ENCODE assay signal across 19 cellular contexts in genomic region chr19:3024509-3024869, GRCh38. TPM values are rescaled to one million over a fixed set of nuclear protein-coding genes. Genes with fewer than 3 reads are reported as not detected.
DNase-seq lines count a peak whose midpoint lies in the region; ATAC-seq, FAIRE-seq and TF ChIP-seq lines count a peak whose summit lies in the region.
"Had no signal": no experiment of that assay in that cellular context is flagged by ENCODE, and none has a peak within 500 bp of the region (broad histone marks: within the 10 kb centered on the region; RNA-seq: fewer than 3 reads in every experiment).

No MANE protein-coding gene starts in this region.

- no peak for TF ChIP-seq RAD21 in K562 (CRISPR knock-in tag; conservative IDR thresholded peaks at IDR 0.05 in 1 of 2, IDR thresholded peaks at IDR 0.05 in 1 of 2)

- H3K4me3 ChIP-seq in HEK293 (ENCODE audit: low read depth, low read length) (no peak overlapping the region), K562 (no peak overlapping the region), neuronal stem cell (ENCODE audit: low read length in 2 of 2) (peak overlapping the region in 1 of 2 donors; percentile 59)
- H3K4me3 ChIP-seq: left lung, MG63, psoas muscle, spleen had no signal

- H2BK5ac ChIP-seq in neuronal stem cell (ENCODE audit: low read length), result peak overlapping the region; percentile 11

- no peaks in the 10 kb centered on the region for H3K79me2 ChIP-seq in K562 (ENCODE audit: control insufficient read depth, insufficient read depth, low read length)

- H3K4me3 Mint-ChIP-seq in activated T-cell treated with anti-CD3 and anti-CD28 coated beads, Interleukin-2, amount 50 U/mL, for 24 hours, result peak overlapping the region; percentile 35

- peak overlapping the region; percentile 9 for H3K27ac Mint-ChIP-seq in activated T-cell treated with anti-CD3 and anti-CD28 coated beads, Interleukin-2, amount 50 U/mL, for 24 hours

- H3K4ac ChIP-seq in neuronal stem cell (ENCODE audit: low read length), result no peak overlapping the region

- H4K8ac ChIP-seq in neuronal stem cell (ENCODE audit: low read depth, low read length), result no peak overlapping the region

- H3K36me3 Mint-ChIP-seq in activated T-cell treated with anti-CD3 and anti-CD28 coated beads, Interleukin-2, amount 50 U/mL, for 24 hours (ENCODE audit: low read depth), result no peaks in the 10 kb centered on the region

- H2AFZ ChIP-seq in K562 (ENCODE audit: low read depth, low read length), result no peak overlapping the region
- no peak overlapping the region for H2AFZ ChIP-seq in neuronal stem cell (ENCODE audit: low read length)

- H3K27me3 ChIP-seq in K562 (ENCODE audit: control insufficient read depth in 2 of 2, insufficient read depth in 2 of 2, low read length in 2 of 2) (no peaks in the 10 kb centered on the region), neuronal stem cell (ENCODE audit: control insufficient read depth in 3 of 3, insufficient read depth in 3 of 3, low read depth in 1 of 3, low read length in 3 of 3) (peaks cover 18 to 68% (median 48%) of the 10 kb centered on the region in 3 experiments)
- H3K27me3 ChIP-seq: MG63 had no signal

- H2BK120ac ChIP-seq in neuronal stem cell (ENCODE audit: low read depth, low read length), result no peak overlapping the region

- H3K4me2 ChIP-seq in K562 (ENCODE audit: insufficient read depth, low read length), result no peak overlapping the region
- H3K4me2 ChIP-seq in neuronal stem cell (ENCODE audit: insufficient read depth, low read length, poor library complexity, severe bottlenecking), result no peak overlapping the region

- peak overlapping the region; percentile 85 for H3K23ac ChIP-seq in neuronal stem cell (ENCODE audit: low read depth, low read length, poor library complexity)

- no peaks in the 10 kb centered on the region for H3K9me3 Mint-ChIP-seq in activated T-cell treated with anti-CD3 and anti-CD28 coated beads, Interleukin-2, amount 50 U/mL, for 24 hours

- peak overlapping the region; percentile 13 for H2AK5ac ChIP-seq in neuronal stem cell (ENCODE audit: low read depth, low read length)

- TF ChIP-seq EP300 in K562 (IDR thresholded peaks at IDR 0.05; ENCODE audit: low read length), result no peak

- no TSS peak for BruUV-seq in K562 (replicated peaks; lab: Mats Ljungman, UMichigan)

- TF ChIP-seq POLR2A in K562 (conservative IDR thresholded peaks at IDR 0.05), result no peak

- H4K91ac ChIP-seq in neuronal stem cell (ENCODE audit: low read depth, low read length, poor library complexity), result peak overlapping the region; percentile 99

- H2BK15ac ChIP-seq in neuronal stem cell (ENCODE audit: low read length), result no peak overlapping the region

- intact Hi-C loops in K562 (cut with micrococcal nuclease), result no loop called here

- H3K9me3 ChIP-seq in HEK293 (ENCODE audit: control insufficient read depth, insufficient read depth, low read depth, low read length) (no peaks in the 10 kb centered on the region), K562 (replicated peaks; ENCODE audit: control insufficient read depth, insufficient read depth, low read depth, low read length) (no peaks in the 10 kb centered on the region), neuronal stem cell (replicated peaks in 1 of 2; ENCODE audit: control insufficient read depth in 2 of 2, insufficient read depth in 1 of 2, low read depth in 1 of 2, low read length in 2 of 2) (peaks cover 0 to 9% of the 10 kb centered on the region in 2 donors)
- H3K9me3 ChIP-seq: left lung, MG63, psoas muscle, spleen had no signal

- no peak overlapping the region for H2BK12ac ChIP-seq in neuronal stem cell (ENCODE audit: low read length)

- H4K20me1 ChIP-seq in K562 (replicated peaks; ENCODE audit: control insufficient read depth, insufficient read depth, low read length), result no peaks in the 10 kb centered on the region

- H3K9ac ChIP-seq in K562 (ENCODE audit: insufficient read depth in 1 of 2, low read depth in 2 of 2, low read length in 2 of 2), result peak overlapping the region in 1 of 2 experiments; percentile 72; a peak in 1 of 4 replicates
- peak overlapping the region; percentile 24 for H3K9ac ChIP-seq in neuronal stem cell (ENCODE audit: low read depth, low read length, poor library complexity)

- POLR2A ChIA-PET in HEK293 (lab: Yijun Ruan, JAX) (interaction anchor here (2.3 kb wide), 1 partner anchor 11 kb away, joined by 8 read pairs; no protein-coding TSS in a partner anchor), K562 (lab: Yijun Ruan, JAX) (interaction anchor here (0.6 to 1.2 kb wide), 3 partner anchors 11 to 77 kb away, joined by 3 to 4 read pairs (median 4); no protein-coding TSS in a partner anchor)

- H3K79me1 ChIP-seq in neuronal stem cell (ENCODE audit: low read depth, low read length), result no peaks in the 10 kb centered on the region

- H3K36me3 ChIP-seq in HEK293 (ENCODE audit: control insufficient read depth in 2 of 2, insufficient read depth in 1 of 2, low read length in 2 of 2) (no peaks in the 10 kb centered on the region), K562 (ENCODE audit: control insufficient read depth, insufficient read depth, low read length) (no peaks in the 10 kb centered on the region), neuronal stem cell (replicated peaks in 1 of 2; ENCODE audit: control insufficient read depth in 2 of 2, insufficient read depth in 2 of 2, low read length in 2 of 2) (no peaks in the 10 kb centered on the region)
- H3K36me3 ChIP-seq: MG63 had no signal

- peaks cover 33% of the 10 kb centered on the region for H3K4me1 Mint-ChIP-seq in activated T-cell treated with anti-CD3 and anti-CD28 coated beads, Interleukin-2, amount 50 U/mL, for 24 hours (ENCODE audit: low read depth)

- H3K27ac ChIP-seq in HEK293 (ENCODE audit: extremely low read depth, low read depth, low read length) (no peak overlapping the region), K562 (ENCODE audit: extremely low read depth, low read depth, low read length) (no peak overlapping the region), neuronal stem cell (replicated peaks; ENCODE audit: low read length) (no peak overlapping the region)
- H3K27ac ChIP-seq: left lung, psoas muscle, spleen had no signal

- TF ChIP-seq CTCF in HEK293 (tag by site-specific recombination; IDR thresholded peaks at IDR 0.05) (no peak), K562 (IDR thresholded peaks at IDR 0.05 in 2 of 3, conservative IDR thresholded peaks at IDR 0.05 in 1 of 3; ENCODE audit: insufficient read depth in 2 of 3, low read depth in 1 of 3, low read length in 3 of 3) (no peak), GM13977 (IDR thresholded peaks at IDR 0.05; ENCODE audit: extremely low read depth, insufficient read depth, missing control alignments) (no peak)

- CTCF ChIA-PET in HEK293 (lab: Yijun Ruan, JAX), result interaction anchor here (0.5 kb wide), 1 partner anchor 51 kb away, joined by 3 read pairs; no protein-coding TSS in a partner anchor
- CTCF ChIA-PET in K562 (lab: Yijun Ruan, JAX; ENCODE audit: low intra/inter-chr PET ratio), result no interaction called here

- no peak for ATAC-seq in K562
- ATAC-seq: left lung, psoas muscle had no signal

- H3K27me3 Mint-ChIP-seq in activated T-cell treated with anti-CD3 and anti-CD28 coated beads, Interleukin-2, amount 50 U/mL, for 24 hours, result peaks cover 9% of the 10 kb centered on the region

- WGBS in K562 (ENCODE audit: insufficient coverage, low coverage, missing lambda C conversion rate), result 43% methylated on average over 5 of the region's 5 CpGs
- no CpG with 5 or more reads among the region's 5 CpGs for WGBS in neuronal stem cell (ENCODE audit: extremely low coverage in 2 of 2, insufficient read length in 2 of 2, insufficient replicate concordance in 1 of 2), 2 donors

- DNase-seq in activated T-cell treated with anti-CD3 and anti-CD28 coated beads, Interleukin-2, amount 50 U/mL, for 24 hours, result peak; percentile 51
- DNase-seq in activated T-cell treated with anti-CD3 and anti-CD28 coated beads for 4 hours (no peak), K562 (ENCODE audit: extremely low read depth in 1 of 4, low spot score in 3 of 4) (peak in 1 of 4 experiments; percentile 13), neuronal stem cell (ENCODE audit: low spot score) (no peak), DMS53 treated with DMSO at 0.1 percent for 48 hours (lab: John Stamatoyannopoulos, UW; ENCODE audit: unreplicated experiment) (no peak), GM13977 (ENCODE audit: low spot score) (no peak), NCI-H82 (lab: John Stamatoyannopoulos, UW) (no peak)
- DNase-seq: activated gamma-delta T cell treated with Interleukin-2 at 50 U/mL for 16 hours; Calu3; effector memory CD4-positive, alpha-beta T cell; hypothalamus; left lung; MG63; NCI-H2029; psoas muscle; spleen had no signal

- in situ Hi-C loops in K562 (cut with MboI), result no loop called here
- in situ Hi-C loops in GM13977 (cut with MboI; ENCODE audit: low pct_unique_long_range_greater_than_20kb, low sequenced_read_pairs, unreplicated experiment), result no loop called here

- H3K4me1 ChIP-seq in HEK293 (ENCODE audit: control insufficient read depth, insufficient read depth, low read length), result no peaks in the 10 kb centered on the region
- H3K4me1 ChIP-seq in K562 (replicated peaks in 1 of 2; ENCODE audit: control insufficient read depth in 2 of 2, insufficient read depth in 2 of 2, low read length in 2 of 2), result peaks cover 20 to 39% of the 10 kb centered on the region in 2 experiments
- H3K4me1 ChIP-seq in neuronal stem cell (ENCODE audit: control insufficient read depth in 2 of 2, insufficient read depth in 1 of 2, low read depth in 1 of 2, low read length in 2 of 2), result peaks cover 5 to 10% of the 10 kb centered on the region in 2 donors
- H3K4me1 ChIP-seq: psoas muscle had no signal

- peak overlapping the region; percentile 71 for H3K18ac ChIP-seq in neuronal stem cell (ENCODE audit: low read length)

- no peak overlapping the region for H3K14ac ChIP-seq in neuronal stem cell (ENCODE audit: low read length)

- H3K9me1 ChIP-seq in K562 (ENCODE audit: control insufficient read depth, insufficient read depth, low read length), result no peaks in the 10 kb centered on the region

- no peak for FAIRE-seq in K562 (lab: Jason Lieb, UNC)
- FAIRE-seq: H54, HTR-8/SVneo had no signal

RNA-seq across cellular contexts. Expression of gene TLE2, which starts 4.6 kb away (rescaled TPM):
- 30.9 and 72.5 TPM in 2 replicates for total RNA-seq in K562 (2011; cell fraction: chromatin; rRNA removed; ENCODE audit: low replicate concordance)
- 30.0 and 48.0 TPM in 2 replicates for total RNA-seq in K562 (2011; cell fraction: nucleolus; rRNA removed)
- total RNA-seq in K562 (2011; cell fraction: nucleoplasm; rRNA removed), result 19.1 and 21.2 TPM in 2 replicates
- total RNA-seq in K562 (2014; rRNA removed) (5.5 and 6.4 TPM in 2 replicates), K562 (2014; rRNA removed; fragmentation: Illumina TruSeq; extraction: Trizol) (2.4 and 2.7 TPM in 2 replicates), K562 (2015; rRNA removed; fragmentation: Illumina TruSeq; extraction: Trizol) (4.4 and 4.5 TPM in 2 replicates), K562 (2021) (13.1 and 15.2 TPM in 2 replicates)
- polyA plus RNA-seq in K562 (2011; rRNA removed) (10.7 and 12.0 TPM in 2 replicates), K562 (2014; fragmentation: Illumina TruSeq; extraction: Trizol) (6.2 and 8.8 TPM in 2 replicates), K562 (2014; fragmentation: Nextera tagmentation; extraction: Ambion mirVana) (under 1 TPM; 0.35 to 0.53 TPM), K562 (2014; rRNA removed) (10.5 and 10.6 TPM in 2 replicates)
- 6.0 and 17.7 TPM in 2 replicates for polyA plus RNA-seq in K562 (2011; cell fraction: cytosol; rRNA removed)
- 34.3 and 67.6 TPM in 2 replicates for polyA plus RNA-seq in K562 (2011; cell fraction: nucleus; rRNA removed)
- polyA plus RNA-seq in K562 (2012), result 25.8 and 36.0 TPM in 2 replicates
- 2.9 and 8.1 TPM in 2 replicates for polyA minus RNA-seq in K562 (2011; rRNA and poly(A)+ RNA removed)
- 10.4 and 11.6 TPM in 2 replicates for polyA minus RNA-seq in K562 (2011; cell fraction: cytosol; rRNA and poly(A)+ RNA removed)
- 6.6 and 9.0 TPM in 2 replicates for polyA minus RNA-seq in K562 (2011; cell fraction: nucleus; rRNA and poly(A)+ RNA removed)
- polyA plus RNA-seq in neuronal stem cell (2013, experiment 1 of 2), result 0.36 TPM
- polyA plus RNA-seq in neuronal stem cell (2013, experiment 2 of 2), result 0.21 TPM

RNA-seq across cellular contexts. Expression of gene TLE5, which starts 37.8 kb away (rescaled TPM):
- total RNA-seq in K562 (2011; cell fraction: chromatin; rRNA removed; ENCODE audit: low replicate concordance), result 147 and 335 TPM in 2 replicates
- total RNA-seq in K562 (2011; cell fraction: nucleolus; rRNA removed), result 259 and 282 TPM in 2 replicates
- total RNA-seq in K562 (2011; cell fraction: nucleoplasm; rRNA removed), result 209 and 242 TPM in 2 replicates
- 264 and 355 TPM in 2 replicates for total RNA-seq in K562 (2014; rRNA removed)
- total RNA-seq in K562 (2014; rRNA removed; fragmentation: Illumina TruSeq; extraction: Trizol), result 75.8 and 89.1 TPM in 2 replicates
- total RNA-seq in K562 (2015; rRNA removed; fragmentation: Illumina TruSeq; extraction: Trizol), result 172 and 178 TPM in 2 replicates
- 347 and 360 TPM in 2 replicates for total RNA-seq in K562 (2021)
- polyA plus RNA-seq in K562 (2011; rRNA removed), result 280 and 366 TPM in 2 replicates
- 357 and 770 TPM in 2 replicates for polyA plus RNA-seq in K562 (2011; cell fraction: cytosol; rRNA removed)
- 343 and 561 TPM in 2 replicates for polyA plus RNA-seq in K562 (2011; cell fraction: nucleus; rRNA removed)
- polyA plus RNA-seq in K562 (2012), result 396 and 430 TPM in 2 replicates
- polyA plus RNA-seq in K562 (2014; fragmentation: Illumina TruSeq; extraction: Trizol), result 235 and 381 TPM in 2 replicates
- 1 to 10 TPM; 2.0 to 6.2 TPM for polyA plus RNA-seq in K562 (2014; fragmentation: Nextera tagmentation; extraction: Ambion mirVana)
- polyA plus RNA-seq in K562 (2014; rRNA removed), result 316 and 334 TPM in 2 replicates
- polyA minus RNA-seq in K562 (2011; rRNA and poly(A)+ RNA removed), result 222 and 305 TPM in 2 replicates
- polyA minus RNA-seq in K562 (2011; cell fraction: cytosol; rRNA and poly(A)+ RNA removed), result 290 and 401 TPM in 2 replicates
- polyA minus RNA-seq in K562 (2011; cell fraction: nucleus; rRNA and poly(A)+ RNA removed), result 64.5 and 71.5 TPM in 2 replicates
- 162 TPM for polyA plus RNA-seq in neuronal stem cell (2013, experiment 1 of 2)
- 164 TPM for polyA plus RNA-seq in neuronal stem cell (2013, experiment 2 of 2)

RNA-seq across cellular contexts. Expression of gene TLE6, which starts 47.1 kb away (rescaled TPM):
- total RNA-seq in K562 (2011; cell fraction: chromatin; rRNA removed; ENCODE audit: low replicate concordance), result 5.1 and 7.6 TPM in 2 replicates
- total RNA-seq in K562 (2011; cell fraction: nucleolus; rRNA removed), result 5.1 and 5.5 TPM in 2 replicates
- total RNA-seq in K562 (2011; cell fraction: nucleoplasm; rRNA removed), result 2.7 and 4.5 TPM in 2 replicates
- 3.3 and 6.1 TPM in 2 replicates for total RNA-seq in K562 (2014; rRNA removed)
- total RNA-seq in K562 (2014; rRNA removed; fragmentation: Illumina TruSeq; extraction: Trizol), result 1.1 and 1.2 TPM in 2 replicates
- total RNA-seq in K562 (2015; rRNA removed; fragmentation: Illumina TruSeq; extraction: Trizol), result 3.4 and 3.5 TPM in 2 replicates
- 1.8 TPM in 2 replicates for total RNA-seq in K562 (2021)
- polyA plus RNA-seq in K562 (2011; rRNA removed), result 3.3 and 3.5 TPM in 2 replicates
- polyA plus RNA-seq in K562 (2011; cell fraction: cytosol; rRNA removed), result 3.0 TPM in 2 replicates
- polyA plus RNA-seq in K562 (2011; cell fraction: nucleus; rRNA removed), result 6.5 and 7.6 TPM in 2 replicates
- polyA plus RNA-seq in K562 (2012), result 2.3 and 10.0 TPM in 2 replicates
- polyA plus RNA-seq in K562 (2014; fragmentation: Illumina TruSeq; extraction: Trizol), result 1.8 and 3.1 TPM in 2 replicates
- 1 to 10 TPM; 1.2 to 1.5 TPM for polyA plus RNA-seq in K562 (2014; fragmentation: Nextera tagmentation; extraction: Ambion mirVana)
- polyA plus RNA-seq in K562 (2014; rRNA removed), result 2.5 and 4.4 TPM in 2 replicates
- polyA minus RNA-seq in K562 (2011; rRNA and poly(A)+ RNA removed), result 0.70 and 0.78 TPM in 2 replicates
- polyA minus RNA-seq in K562 (2011; cell fraction: cytosol; rRNA and poly(A)+ RNA removed), result 1.1 TPM in 1 of 2 replicates, not detected in the other
- 0.94 and 2.4 TPM in 2 replicates for polyA minus RNA-seq in K562 (2011; cell fraction: nucleus; rRNA and poly(A)+ RNA removed)
- polyA plus RNA-seq in neuronal stem cell (2013, experiment 1 of 2), result 0.88 TPM
- 0.75 TPM for polyA plus RNA-seq in neuronal stem cell (2013, experiment 2 of 2)
